Comparison of ENCODE assay signal across 1 cellular context in the genomic region with DNA sequence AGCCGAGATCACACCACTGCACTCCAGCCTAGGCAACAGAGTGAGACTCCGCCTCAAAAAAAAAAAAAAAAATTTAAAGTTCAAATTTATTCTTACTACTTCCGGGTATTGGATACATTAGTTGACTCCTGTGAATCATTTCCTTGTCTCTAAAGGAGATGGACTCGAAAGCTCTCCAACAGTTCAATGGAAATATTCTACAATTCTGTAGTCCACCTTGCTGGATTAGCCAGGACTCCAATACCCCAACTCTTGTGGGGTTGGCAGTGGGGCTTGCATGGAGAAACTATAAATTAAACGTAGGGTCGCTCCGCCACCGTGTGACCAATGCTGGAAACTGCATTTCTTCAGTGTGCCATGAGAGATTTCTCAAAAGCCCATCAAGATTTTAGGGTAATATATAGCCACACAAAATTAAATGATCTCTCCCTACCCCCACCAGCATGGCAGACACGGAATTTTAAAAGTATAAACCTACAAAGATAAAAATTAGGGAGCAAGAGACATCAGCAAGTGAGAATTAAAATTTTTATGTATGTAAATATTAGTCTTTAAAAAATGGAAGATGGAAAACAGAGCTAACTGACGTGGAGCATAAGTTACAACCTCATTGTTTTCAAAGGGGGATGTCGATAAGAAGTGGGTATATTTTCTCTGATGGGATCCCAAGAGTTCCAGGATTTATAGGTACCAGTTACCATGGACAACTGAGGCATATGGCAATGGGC.
TF ChIP-seq lines count a peak whose summit lies in the region.

No MANE protein-coding gene starts in this region.

TF ChIP-seq in neural cell, 6 proteins besides CTCF, POLR2A, EP300 and RAD21 (continued from another document):
- TF ChIP-seq SMC3 (conservative IDR thresholded peaks at IDR 0.05; ENCODE audit: poor library complexity), result peak; percentile 92
